1 cellular context compared by ENCODE assay signal in the genomic region with DNA sequence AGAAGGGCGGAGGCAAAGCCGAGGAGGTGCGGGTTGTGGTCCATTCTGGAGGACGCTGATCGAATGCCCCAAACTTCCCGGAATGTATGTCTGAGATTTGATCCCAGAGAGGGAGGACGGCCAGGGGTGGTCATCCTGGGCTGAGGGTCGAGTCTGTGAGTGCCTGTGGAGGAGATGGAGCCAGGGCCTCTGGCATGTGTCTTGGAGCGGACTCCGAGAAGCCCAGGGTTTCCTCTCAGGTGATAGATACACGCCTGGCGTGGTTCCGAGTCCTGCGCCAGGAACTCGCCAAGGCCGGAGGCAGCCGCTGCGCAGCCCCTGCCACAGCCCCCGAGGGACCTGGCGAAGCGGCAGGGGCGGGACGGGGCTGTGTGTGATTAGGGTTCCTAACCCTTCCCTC.
TF ChIP-seq lines count a peak whose summit lies in the region.

No MANE protein-coding gene starts in this region.

TF ChIP-seq in IMR-90, 13 proteins besides CTCF, POLR2A, EP300 and RAD21 (continued from another document):
- TF ChIP-seq, protein P1, sequence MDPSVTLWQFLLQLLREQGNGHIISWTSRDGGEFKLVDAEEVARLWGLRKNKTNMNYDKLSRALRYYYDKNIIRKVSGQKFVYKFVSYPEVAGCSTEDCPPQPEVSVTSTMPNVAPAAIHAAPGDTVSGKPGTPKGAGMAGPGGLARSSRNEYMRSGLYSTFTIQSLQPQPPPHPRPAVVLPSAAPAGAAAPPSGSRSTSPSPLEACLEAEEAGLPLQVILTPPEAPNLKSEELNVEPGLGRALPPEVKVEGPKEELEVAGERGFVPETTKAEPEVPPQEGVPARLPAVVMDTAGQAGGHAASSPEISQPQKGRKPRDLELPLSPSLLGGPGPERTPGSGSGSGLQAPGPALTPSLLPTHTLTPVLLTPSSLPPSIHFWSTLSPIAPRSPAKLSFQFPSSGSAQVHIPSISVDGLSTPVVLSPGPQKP (IDR thresholded peaks at IDR 0.05; ENCODE audit: borderline replicate concordance, low read depth, low read length), result no peak
- TF ChIP-seq MAFK (IDR thresholded peaks at IDR 0.05; ENCODE audit: low read depth, low read length), result no peak
- no peak for TF ChIP-seq BHLHE40 (IDR thresholded peaks at IDR 0.05; ENCODE audit: low read depth, low read length)
- no peak for TF ChIP-seq SMC3 (IDR thresholded peaks at IDR 0.05; ENCODE audit: low read depth, low read length)
- no peak for TF ChIP-seq MAZ (IDR thresholded peaks at IDR 0.05; ENCODE audit: borderline replicate concordance, low read depth, low read length)
- no peak for TF ChIP-seq FOS (IDR thresholded peaks at IDR 0.05; ENCODE audit: low read depth, low read length)
- no peak for TF ChIP-seq RCOR1 (IDR thresholded peaks at IDR 0.05; ENCODE audit: insufficient replicate concordance, low read length)
- no peak for TF ChIP-seq NFE2L2 (IDR thresholded peaks at IDR 0.05; ENCODE audit: low read depth, low read length)
- TF ChIP-seq, protein P2, sequence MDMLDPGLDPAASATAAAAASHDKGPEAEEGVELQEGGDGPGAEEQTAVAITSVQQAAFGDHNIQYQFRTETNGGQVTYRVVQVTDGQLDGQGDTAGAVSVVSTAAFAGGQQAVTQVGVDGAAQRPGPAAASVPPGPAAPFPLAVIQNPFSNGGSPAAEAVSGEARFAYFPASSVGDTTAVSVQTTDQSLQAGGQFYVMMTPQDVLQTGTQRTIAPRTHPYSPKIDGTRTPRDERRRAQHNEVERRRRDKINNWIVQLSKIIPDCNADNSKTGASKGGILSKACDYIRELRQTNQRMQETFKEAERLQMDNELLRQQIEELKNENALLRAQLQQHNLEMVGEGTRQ (IDR thresholded peaks at IDR 0.05; ENCODE audit: low read depth, low read length), result no peak
- no peak for TF ChIP-seq CEBPB (IDR thresholded peaks at IDR 0.05; ENCODE audit: low read depth, low read length)
